16 cellular contexts compared by ENCODE assay signal in genomic region chr9:2336055-2336454, GRCh38.
DNase-seq lines count a peak whose midpoint lies in the region; ATAC-seq and TF ChIP-seq lines count a peak whose summit lies in the region.
"Had no signal": no experiment of that assay in that cellular context is flagged by ENCODE, and none has a peak within 500 bp of the region (broad histone marks: within the 10 kb centered on the region; RNA-seq: fewer than 3 reads in every experiment).

No MANE protein-coding gene starts in this region.

- H3K4me1 ChIP-seq in PC-3 (ENCODE audit: insufficient read depth, low read length): no peaks in the 10 kb centered on the region

- in situ Hi-C loops in ACHN (cut with HindIII; ENCODE audit: low pct_ligation_motif_present, low pct_unique_long_range_greater_than_20kb, low sequenced_read_pairs): no loop called here

- H2AFZ ChIP-seq in PC-3 (ENCODE audit: low read length): no peak overlapping the region

- no peaks in the 10 kb centered on the region for H3K9me3 ChIP-seq in PC-3 (ENCODE audit: low read length)

- intact Hi-C loops in PC-3 (cut with micrococcal nuclease): no loop called here

- no peak overlapping the region for H3K4me2 ChIP-seq in PC-3 (ENCODE audit: low read length)

- H4K20me1 ChIP-seq in PC-3 (ENCODE audit: low read length): no peaks in the 10 kb centered on the region

- no peaks in the 10 kb centered on the region for H3F3A ChIP-seq in PC-3 (ENCODE audit: low read length, unreplicated experiment)

- no peak overlapping the region for H3K27ac ChIP-seq in PC-3 (ENCODE audit: low read length)
- H3K27ac ChIP-seq: epithelial cell of prostate had no signal

- no peak for ATAC-seq in PC-3
- no peak for ATAC-seq in GM21723 (IDR thresholded peaks at IDR 0.05; ENCODE audit: unreplicated experiment)
- no peak for ATAC-seq in HG03378 (IDR thresholded peaks at IDR 0.05; ENCODE audit: unreplicated experiment)
- no peak for ATAC-seq in HG02798 (IDR thresholded peaks at IDR 0.05; ENCODE audit: poor library complexity, unreplicated experiment)
- ATAC-seq: stimulated activated memory B cell treated with anti-CD40 and anti-IgM and Interleukin-4, amounts not matched to agents 10 μg/mL and 1 μg/mL and 100 μg/mL, for 72 hours had no signal

- BruUV-seq in PC-3 (replicated peaks; lab: Mats Ljungman, UMichigan): no TSS peak

- H3K4me3 ChIP-seq in PC-3 (ENCODE audit: low read length): no peak overlapping the region
- H3K4me3 ChIP-seq: lung had no signal

- POLR2A ChIA-PET in PC-3 (lab: Charles Lee; ENCODE audit: unreplicated experiment): no interaction called here

- no peaks in the 10 kb centered on the region for H3K36me3 ChIP-seq in PC-3 (ENCODE audit: low read depth, low read length)

- CTCF ChIA-PET in PC-3 (lab: Charles Lee): no interaction called here

- no peak overlapping the region for H3K9ac ChIP-seq in PC-3 (ENCODE audit: low read length)

- TF ChIP-seq CTCF in GM12874 (IDR thresholded peaks at IDR 0.05; ENCODE audit: insufficient read depth, low read depth, low read length): 0 out of 2 replicates have a peak, but pooled peaks have one; percentile 17
- peak; percentile 44 for TF ChIP-seq CTCF in PC-3 (conservative IDR thresholded peaks at IDR 0.05; ENCODE audit: low read depth, low read length)

- H3K27me3 ChIP-seq in PC-3 (ENCODE audit: low read length): 0 out of 2 replicates have a peak, but pooled peaks cover 9% of the 10 kb centered on the region

- H3K9me2 ChIP-seq in PC-3 (replicated peaks; ENCODE audit: low read length): no peaks in the 10 kb centered on the region

- no peaks in the 10 kb centered on the region for H3K79me2 ChIP-seq in PC-3 (ENCODE audit: low read length)

- DNase-seq in ACHN (peak; percentile 13), PC-3 (no peak), globus pallidus (ENCODE audit: low spot score) (peak; percentile 12), SW 1271 (lab: John Stamatoyannopoulos, UW) (no peak)
- DNase-seq: activated CD4-positive, CD25-positive, alpha-beta regulatory T cell; activated naive CD4-positive, alpha-beta T cell treated with anti-CD3 and anti-CD28 coated beads, Interleukin-2, amount 50 U/mL, for 16 hours; COR-L47; OCI-M1; small intestine had no signal

Comparison
In these comparisons a context has a peak if more than half of its experiments do, and no peak if none do; other contexts are left out.
1. DNase-seq: peak in ACHN (single experiment) and globus pallidus (single experiment); none in PC-3 (single experiment) and SW 1271 (0 of 2).